2 cellular contexts compared by ENCODE assay signal in the genomic region with DNA sequence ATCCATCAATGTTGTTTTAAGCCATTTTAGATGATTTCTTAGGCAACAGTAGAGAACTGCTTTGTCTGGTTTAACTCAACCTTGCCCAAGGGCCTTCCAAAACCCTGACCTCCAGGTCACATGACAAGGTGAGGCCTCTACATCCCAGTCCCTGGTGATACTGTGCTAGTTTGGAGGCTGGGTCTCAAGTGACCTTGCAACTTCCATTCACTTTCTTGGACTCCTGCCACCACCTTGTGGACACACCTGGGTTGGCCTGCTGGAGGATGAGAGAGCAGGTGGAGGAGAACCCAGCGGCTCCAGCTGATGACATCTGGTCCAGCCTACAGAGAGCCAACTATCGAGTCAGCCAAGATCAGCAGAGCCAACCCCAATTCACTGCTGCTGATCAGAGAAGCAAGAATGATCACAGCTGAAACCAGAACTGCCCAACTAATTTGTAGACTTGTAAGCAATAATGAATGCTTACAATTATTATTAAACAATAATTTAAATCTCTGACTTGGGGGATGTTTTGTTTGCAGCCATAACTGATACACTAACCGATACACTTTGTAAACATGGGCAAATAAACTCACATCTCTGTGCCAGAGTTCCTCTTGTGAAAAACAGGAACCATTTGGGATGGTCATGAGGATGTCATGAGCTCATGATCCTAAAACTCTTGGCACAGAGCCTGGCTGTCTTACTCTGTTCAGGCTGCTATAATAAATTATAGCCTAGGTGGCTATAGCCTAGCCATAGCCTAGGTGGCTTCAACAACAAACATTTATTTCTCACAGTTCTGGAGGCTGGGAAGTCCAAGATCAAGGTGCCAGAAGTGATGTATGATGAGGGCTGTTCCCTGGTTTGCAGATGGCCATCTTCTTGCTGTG.
TF ChIP-seq lines count a peak whose summit lies in the region.

No MANE protein-coding gene starts in this region.

TF ChIP-seq in K562, 482 proteins besides CTCF, POLR2A, EP300 and RAD21 (continues in another document):
- TF ChIP-seq, protein P1, sequence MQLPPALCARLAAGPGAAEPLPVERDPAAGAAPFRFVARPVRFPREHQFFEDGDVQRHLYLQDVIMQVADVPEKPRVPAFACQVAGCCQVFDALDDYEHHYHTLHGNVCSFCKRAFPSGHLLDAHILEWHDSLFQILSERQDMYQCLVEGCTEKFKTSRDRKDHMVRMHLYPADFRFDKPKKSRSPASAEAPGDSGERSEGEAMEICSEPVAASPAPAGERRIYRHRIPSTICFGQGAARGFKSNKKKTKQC (CRISPR knock-in tag; IDR thresholded peaks at IDR 0.05): no peak
- no peak for TF ChIP-seq RFX7 (CRISPR knock-in tag; IDR thresholded peaks at IDR 0.05)
- TF ChIP-seq SREBF1 (IDR thresholded peaks at IDR 0.05; ENCODE audit: borderline replicate concordance, low read depth, low read length): no peak
- TF ChIP-seq, protein P2, sequence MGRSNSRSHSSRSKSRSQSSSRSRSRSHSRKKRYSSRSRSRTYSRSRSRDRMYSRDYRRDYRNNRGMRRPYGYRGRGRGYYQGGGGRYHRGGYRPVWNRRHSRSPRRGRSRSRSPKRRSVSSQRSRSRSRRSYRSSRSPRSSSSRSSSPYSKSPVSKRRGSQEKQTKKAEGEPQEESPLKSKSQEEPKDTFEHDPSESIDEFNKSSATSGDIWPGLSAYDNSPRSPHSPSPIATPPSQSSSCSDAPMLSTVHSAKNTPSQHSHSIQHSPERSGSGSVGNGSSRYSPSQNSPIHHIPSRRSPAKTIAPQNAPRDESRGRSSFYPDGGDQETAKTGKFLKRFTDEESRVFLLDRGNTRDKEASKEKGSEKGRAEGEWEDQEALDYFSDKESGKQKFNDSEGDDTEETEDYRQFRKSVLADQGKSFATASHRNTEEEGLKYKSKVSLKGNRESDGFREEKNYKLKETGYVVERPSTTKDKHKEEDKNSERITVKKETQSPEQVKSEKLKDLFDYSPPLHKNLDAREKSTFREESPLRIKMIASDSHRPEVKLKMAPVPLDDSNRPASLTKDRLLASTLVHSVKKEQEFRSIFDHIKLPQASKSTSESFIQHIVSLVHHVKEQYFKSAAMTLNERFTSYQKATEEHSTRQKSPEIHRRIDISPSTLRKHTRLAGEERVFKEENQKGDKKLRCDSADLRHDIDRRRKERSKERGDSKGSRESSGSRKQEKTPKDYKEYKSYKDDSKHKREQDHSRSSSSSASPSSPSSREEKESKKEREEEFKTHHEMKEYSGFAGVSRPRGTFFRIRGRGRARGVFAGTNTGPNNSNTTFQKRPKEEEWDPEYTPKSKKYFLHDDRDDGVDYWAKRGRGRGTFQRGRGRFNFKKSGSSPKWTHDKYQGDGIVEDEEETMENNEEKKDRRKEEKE (IDR thresholded peaks at IDR 0.05; ENCODE audit: borderline replicate concordance in 1 of 2, control insufficient read depth in 1 of 2, low read depth in 2 of 2, low read length in 1 of 2): no peak
- TF ChIP-seq CTBP1 (IDR thresholded peaks at IDR 0.05; ENCODE audit: borderline replicate concordance): no peak
- no peak for TF ChIP-seq MAFG (tag; conservative IDR thresholded peaks at IDR 0.05)
- TF ChIP-seq GABPB2 (CRISPR knock-in tag; conservative IDR thresholded peaks at IDR 0.05): no peak
- no peak for TF ChIP-seq HDAC3 (IDR thresholded peaks at IDR 0.05; ENCODE audit: borderline replicate concordance, partially characterized antibody)
- TF ChIP-seq ETS1 (conservative IDR thresholded peaks at IDR 0.05; ENCODE audit: control insufficient read depth, low read depth, low read length): no peak
- TF ChIP-seq KAT2B (IDR thresholded peaks at IDR 0.05; ENCODE audit: low read depth, low read length): no peak
- no peak for TF ChIP-seq ZBTB34 (CRISPR knock-in tag; IDR thresholded peaks at IDR 0.05)
- peak; percentile 21; the same call in 1 of the 2 replicates for TF ChIP-seq USF2 (CRISPR knock-in tag; IDR thresholded peaks at IDR 0.05)
- TF ChIP-seq ZNF77 (CRISPR knock-in tag; IDR thresholded peaks at IDR 0.05): no peak
- TF ChIP-seq EZH2 (IDR thresholded peaks at IDR 0.05; ENCODE audit: borderline replicate concordance, low read depth, low read length): no peak
- TF ChIP-seq, protein P3, sequence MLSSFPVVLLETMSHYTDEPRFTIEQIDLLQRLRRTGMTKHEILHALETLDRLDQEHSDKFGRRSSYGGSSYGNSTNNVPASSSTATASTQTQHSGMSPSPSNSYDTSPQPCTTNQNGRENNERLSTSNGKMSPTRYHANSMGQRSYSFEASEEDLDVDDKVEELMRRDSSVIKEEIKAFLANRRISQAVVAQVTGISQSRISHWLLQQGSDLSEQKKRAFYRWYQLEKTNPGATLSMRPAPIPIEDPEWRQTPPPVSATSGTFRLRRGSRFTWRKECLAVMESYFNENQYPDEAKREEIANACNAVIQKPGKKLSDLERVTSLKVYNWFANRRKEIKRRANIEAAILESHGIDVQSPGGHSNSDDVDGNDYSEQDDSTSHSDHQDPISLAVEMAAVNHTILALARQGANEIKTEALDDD (IDR thresholded peaks at IDR 0.05): no peak
- peak in 1 of 2 experiments; percentile 10; a peak in 1 of 3 replicates for TF ChIP-seq CBX3 (IDR thresholded peaks at IDR 0.05; ENCODE audit: borderline replicate concordance in 1 of 2, low read length in 2 of 2)
- TF ChIP-seq ZNF766 (CRISPR knock-in tag; conservative IDR thresholded peaks at IDR 0.05): no peak
- TF ChIP-seq MTA1 (IDR thresholded peaks at IDR 0.05; ENCODE audit: borderline replicate concordance): no peak
- TF ChIP-seq ZFPM2 (CRISPR knock-in tag; IDR thresholded peaks at IDR 0.05): no peak
- no peak for TF ChIP-seq ARHGAP35 (IDR thresholded peaks at IDR 0.05; ENCODE audit: partially characterized antibody)
- no peak for TF ChIP-seq NBN (IDR thresholded peaks at IDR 0.05; ENCODE audit: low read depth)
- no peak for TF ChIP-seq YBX1 (IDR thresholded peaks at IDR 0.05)

TF ChIP-seq in SK-N-SH treated with all-trans-retinoic acid at 6 μM for 48 hours, 23 proteins besides CTCF, POLR2A, EP300 and RAD21:
- TF ChIP-seq RARB (CRISPR knock-in tag; IDR thresholded peaks at IDR 0.05) (no peak), BACH2 (CRISPR knock-in tag; IDR thresholded peaks at IDR 0.05; ENCODE audit: borderline replicate concordance) (no peak), TCF4 (CRISPR knock-in tag; IDR thresholded peaks at IDR 0.05; ENCODE audit: borderline replicate concordance) (no peak), SNAI2 (CRISPR knock-in tag; IDR thresholded peaks at IDR 0.05) (no peak), CSDC2 (CRISPR knock-in tag; IDR thresholded peaks at IDR 0.05) (no peak), ZFP3 (CRISPR knock-in tag; IDR thresholded peaks at IDR 0.05) (no peak), OSR1 (CRISPR knock-in tag; IDR thresholded peaks at IDR 0.05) (no peak), TSHZ2 (CRISPR knock-in tag; IDR thresholded peaks at IDR 0.05) (no peak), ZNF70 (CRISPR knock-in tag; IDR thresholded peaks at IDR 0.05) (no peak), ARNTL (CRISPR knock-in tag; IDR thresholded peaks at IDR 0.05; ENCODE audit: borderline replicate concordance, low read depth) (no peak), ESRRG (CRISPR knock-in tag; IDR thresholded peaks at IDR 0.05) (no peak), ZNF565 (CRISPR knock-in tag; conservative IDR thresholded peaks at IDR 0.05; ENCODE audit: low read depth) (no peak), ZC3H10 (CRISPR knock-in tag; IDR thresholded peaks at IDR 0.05) (no peak), ISL1 (CRISPR knock-in tag; IDR thresholded peaks at IDR 0.05) (no peak), GLIS3 (CRISPR knock-in tag; IDR thresholded peaks at IDR 0.05) (no peak), TOX (CRISPR knock-in tag; IDR thresholded peaks at IDR 0.05; ENCODE audit: borderline replicate concordance) (no peak), PATZ1 (CRISPR knock-in tag; IDR thresholded peaks at IDR 0.05; ENCODE audit: borderline replicate concordance) (no peak)
- TF ChIP-seq, protein P4, sequence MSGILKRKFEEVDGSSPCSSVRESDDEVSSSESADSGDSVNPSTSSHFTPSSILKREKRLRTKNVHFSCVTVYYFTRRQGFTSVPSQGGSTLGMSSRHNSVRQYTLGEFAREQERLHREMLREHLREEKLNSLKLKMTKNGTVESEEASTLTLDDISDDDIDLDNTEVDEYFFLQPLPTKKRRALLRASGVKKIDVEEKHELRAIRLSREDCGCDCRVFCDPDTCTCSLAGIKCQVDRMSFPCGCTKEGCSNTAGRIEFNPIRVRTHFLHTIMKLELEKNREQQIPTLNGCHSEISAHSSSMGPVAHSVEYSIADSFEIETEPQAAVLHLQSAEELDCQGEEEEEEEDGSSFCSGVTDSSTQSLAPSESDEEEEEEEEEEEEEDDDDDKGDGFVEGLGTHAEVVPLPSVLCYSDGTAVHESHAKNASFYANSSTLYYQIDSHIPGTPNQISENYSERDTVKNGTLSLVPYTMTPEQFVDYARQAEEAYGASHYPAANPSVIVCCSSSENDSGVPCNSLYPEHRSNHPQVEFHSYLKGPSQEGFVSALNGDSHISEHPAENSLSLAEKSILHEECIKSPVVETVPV (CRISPR knock-in tag; IDR thresholded peaks at IDR 0.05): no peak
- TF ChIP-seq, protein P5, sequence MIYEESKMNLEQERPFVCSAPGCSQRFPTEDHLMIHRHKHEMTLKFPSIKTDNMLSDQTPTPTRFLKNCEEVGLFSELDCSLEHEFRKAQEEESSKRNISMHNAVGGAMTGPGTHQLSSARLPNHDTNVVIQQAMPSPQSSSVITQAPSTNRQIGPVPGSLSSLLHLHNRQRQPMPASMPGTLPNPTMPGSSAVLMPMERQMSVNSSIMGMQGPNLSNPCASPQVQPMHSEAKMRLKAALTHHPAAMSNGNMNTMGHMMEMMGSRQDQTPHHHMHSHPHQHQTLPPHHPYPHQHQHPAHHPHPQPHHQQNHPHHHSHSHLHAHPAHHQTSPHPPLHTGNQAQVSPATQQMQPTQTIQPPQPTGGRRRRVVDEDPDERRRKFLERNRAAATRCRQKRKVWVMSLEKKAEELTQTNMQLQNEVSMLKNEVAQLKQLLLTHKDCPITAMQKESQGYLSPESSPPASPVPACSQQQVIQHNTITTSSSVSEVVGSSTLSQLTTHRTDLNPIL (CRISPR knock-in tag; IDR thresholded peaks at IDR 0.05; ENCODE audit: low read depth): no peak
- TF ChIP-seq, protein P6, sequence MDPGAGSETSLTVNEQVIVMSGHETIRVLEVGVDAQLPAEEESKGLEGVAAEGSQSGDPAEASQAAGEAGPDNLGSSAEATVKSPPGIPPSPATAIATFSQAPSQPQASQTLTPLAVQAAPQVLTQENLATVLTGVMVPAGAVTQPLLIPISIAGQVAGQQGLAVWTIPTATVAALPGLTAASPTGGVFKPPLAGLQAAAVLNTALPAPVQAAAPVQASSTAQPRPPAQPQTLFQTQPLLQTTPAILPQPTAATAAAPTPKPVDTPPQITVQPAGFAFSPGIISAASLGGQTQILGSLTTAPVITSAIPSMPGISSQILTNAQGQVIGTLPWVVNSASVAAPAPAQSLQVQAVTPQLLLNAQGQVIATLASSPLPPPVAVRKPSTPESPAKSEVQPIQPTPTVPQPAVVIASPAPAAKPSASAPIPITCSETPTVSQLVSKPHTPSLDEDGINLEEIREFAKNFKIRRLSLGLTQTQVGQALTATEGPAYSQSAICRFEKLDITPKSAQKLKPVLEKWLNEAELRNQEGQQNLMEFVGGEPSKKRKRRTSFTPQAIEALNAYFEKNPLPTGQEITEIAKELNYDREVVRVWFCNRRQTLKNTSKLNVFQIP (CRISPR knock-in tag; IDR thresholded peaks at IDR 0.05; ENCODE audit: borderline replicate concordance, low read depth): no peak
